1 cellular context compared by ENCODE assay signal in genomic region chr7:100852048-100852872, GRCh38.
TF ChIP-seq lines count a peak whose summit lies in the region.

Gene SLC12A9, plus strand, starts transcription at chr7:100852713. Its CDS starts 1,485 bp downstream, at chr7:100854198.

TF ChIP-seq in K562, 482 proteins besides CTCF, POLR2A, EP300 and RAD21 (continued from another document and continues in another):
- TF ChIP-seq, protein P1, sequence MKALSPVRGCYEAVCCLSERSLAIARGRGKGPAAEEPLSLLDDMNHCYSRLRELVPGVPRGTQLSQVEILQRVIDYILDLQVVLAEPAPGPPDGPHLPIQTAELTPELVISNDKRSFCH (CRISPR knock-in tag; IDR thresholded peaks at IDR 0.05), result no peak
- TF ChIP-seq, protein P1 (tag; IDR thresholded peaks at IDR 0.05), result no peak
- TF ChIP-seq PYGO2 (tag; IDR thresholded peaks at IDR 0.05) (no peak), NR3C1 (CRISPR knock-in tag; IDR thresholded peaks at IDR 0.05) (no peak), ZNF583 (CRISPR knock-in tag; IDR thresholded peaks at IDR 0.05) (0 out of 2 replicates have a peak, but pooled peaks have one; percentile 8), MAFG (tag; conservative IDR thresholded peaks at IDR 0.05) (no peak), HDAC1 (IDR thresholded peaks at IDR 0.05) (peak; percentile 95 to 100), SRF (CRISPR knock-in tag; IDR thresholded peaks at IDR 0.05) (peak in 1 of 2 experiments; percentile 93; a peak in 1 of 4 replicates), PTRF (tag; IDR thresholded peaks at IDR 0.05) (no peak), NRF1 (conservative IDR thresholded peaks at IDR 0.05 in 1 of 2, IDR thresholded peaks at IDR 0.05 in 1 of 2) (peak; percentile 84 to 86), ZNF263 (CRISPR knock-in tag; IDR thresholded peaks at IDR 0.05; ENCODE audit: borderline replicate concordance) (peak; percentile 92), ZNF561 (CRISPR knock-in tag; conservative IDR thresholded peaks at IDR 0.05) (no peak), CCNT2 (IDR thresholded peaks at IDR 0.05; ENCODE audit: borderline replicate concordance, extremely low read depth, insufficient read length, low read depth, low read length) (peak; percentile 20), ATF1 (CRISPR knock-in tag; IDR thresholded peaks at IDR 0.05) (no peak), ATF1 (tag; IDR thresholded peaks at IDR 0.05) (peak; percentile 81), NEUROD1 (IDR thresholded peaks at IDR 0.05; ENCODE audit: borderline replicate concordance, low read depth, low read length, partially characterized antibody) (no peak), IFI16 (CRISPR knock-in tag; IDR thresholded peaks at IDR 0.05) (no peak), HCFC1 (IDR thresholded peaks at IDR 0.05; ENCODE audit: low read depth, low read length) (no peak; the same call in 1 of the 2 replicates), ZNF146 (CRISPR knock-in tag; IDR thresholded peaks at IDR 0.05; ENCODE audit: unreplicated experiment) (no peak), TCF3 (CRISPR knock-in tag; IDR thresholded peaks at IDR 0.05) (no peak; the same call in 1 of the 2 replicates), ATF2 (CRISPR knock-in tag; IDR thresholded peaks at IDR 0.05) (no peak), NCOR1 (IDR thresholded peaks at IDR 0.05) (no peak), ZNF408 (CRISPR knock-in tag; IDR thresholded peaks at IDR 0.05; ENCODE audit: low read depth) (no peak), NFYB (IDR thresholded peaks at IDR 0.05; ENCODE audit: extremely low read depth, insufficient read length) (peak; percentile 81), FOXP1 (CRISPR knock-in tag; IDR thresholded peaks at IDR 0.05) (peak; percentile 49; the same call in 1 of the 2 replicates), STAG1 (CRISPR knock-in tag; IDR thresholded peaks at IDR 0.05; ENCODE audit: borderline replicate concordance) (peak; percentile 93), HNRNPK (IDR thresholded peaks at IDR 0.05; ENCODE audit: low read depth, low read length, poor library complexity, severe bottlenecking) (no peak), MLX (CRISPR knock-in tag; conservative IDR thresholded peaks at IDR 0.05) (no peak), ZBTB2 (IDR thresholded peaks at IDR 0.05) (peak; percentile 67), ZNF197 (CRISPR knock-in tag; IDR thresholded peaks at IDR 0.05; ENCODE audit: low read depth) (no peak), TFAP4 (CRISPR knock-in tag; IDR thresholded peaks at IDR 0.05; ENCODE audit: borderline replicate concordance) (peak; percentile 82; the same call in 1 of the 2 replicates), MEIS2 (IDR thresholded peaks at IDR 0.05; ENCODE audit: partially characterized antibody) (no peak), ZNF449 (CRISPR knock-in tag; IDR thresholded peaks at IDR 0.05) (no peak), ATF3 (IDR thresholded peaks at IDR 0.05) (no peak), ATF3 (CRISPR knock-in tag; conservative IDR thresholded peaks at IDR 0.05) (peak; percentile 75), ETV6 (IDR thresholded peaks at IDR 0.05; ENCODE audit: borderline replicate concordance in 1 of 2, low read depth in 2 of 2, low read length in 1 of 2) (no peak), ETV6 (CRISPR knock-in tag; IDR thresholded peaks at IDR 0.05; ENCODE audit: borderline replicate concordance) (no peak), HEY1 (CRISPR knock-in tag; IDR thresholded peaks at IDR 0.05; ENCODE audit: borderline replicate concordance) (no peak), RHOXF2B (CRISPR knock-in tag; conservative IDR thresholded peaks at IDR 0.05) (no peak), ZNF77 (CRISPR knock-in tag; IDR thresholded peaks at IDR 0.05) (no peak), ZNF124 (CRISPR knock-in tag; IDR thresholded peaks at IDR 0.05) (no peak), ZZZ3 (IDR thresholded peaks at IDR 0.05) (no peak), KLF10 (CRISPR knock-in tag; IDR thresholded peaks at IDR 0.05) (no peak), NELFE (IDR thresholded peaks at IDR 0.05; ENCODE audit: insufficient read depth, insufficient read length) (no peak), FOSL1 (tag; conservative IDR thresholded peaks at IDR 0.05) (peak; percentile 34; the same call in 1 of the 2 replicates), ZNF740 (CRISPR knock-in tag; IDR thresholded peaks at IDR 0.05) (peak; percentile 7; the same call in 1 of the 2 replicates), ZNF740 (tag; IDR thresholded peaks at IDR 0.05) (no peak; a peak in 1 of 4 replicates), GATA2 (CRISPR knock-in tag; IDR thresholded peaks at IDR 0.05) (no peak), ZNF316 (IDR thresholded peaks at IDR 0.05) (no peak), THRA (IDR thresholded peaks at IDR 0.05) (no peak)
- TF ChIP-seq, protein P2, sequence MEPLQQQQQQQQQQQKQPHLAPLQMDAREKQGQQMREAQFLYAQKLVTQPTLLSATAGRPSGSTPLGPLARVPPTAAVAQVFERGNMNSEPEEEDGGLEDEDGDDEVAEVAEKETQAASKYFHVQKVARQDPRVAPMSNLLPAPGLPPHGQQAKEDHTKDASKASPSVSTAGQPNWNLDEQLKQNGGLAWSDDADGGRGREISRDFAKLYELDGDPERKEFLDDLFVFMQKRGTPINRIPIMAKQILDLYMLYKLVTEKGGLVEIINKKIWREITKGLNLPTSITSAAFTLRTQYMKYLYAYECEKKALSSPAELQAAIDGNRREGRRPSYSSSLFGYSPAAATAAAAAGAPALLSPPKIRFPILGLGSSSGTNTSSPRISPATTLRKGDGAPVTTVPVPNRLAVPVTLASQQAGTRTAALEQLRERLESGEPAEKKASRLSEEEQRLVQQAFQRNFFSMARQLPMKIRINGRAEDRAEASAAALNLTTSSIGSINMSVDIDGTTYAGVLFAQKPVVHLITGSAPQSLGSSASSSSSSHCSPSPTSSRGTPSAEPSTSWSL (CRISPR knock-in tag; IDR thresholded peaks at IDR 0.05; ENCODE audit: borderline replicate concordance), result no peak
- TF ChIP-seq, protein P3, sequence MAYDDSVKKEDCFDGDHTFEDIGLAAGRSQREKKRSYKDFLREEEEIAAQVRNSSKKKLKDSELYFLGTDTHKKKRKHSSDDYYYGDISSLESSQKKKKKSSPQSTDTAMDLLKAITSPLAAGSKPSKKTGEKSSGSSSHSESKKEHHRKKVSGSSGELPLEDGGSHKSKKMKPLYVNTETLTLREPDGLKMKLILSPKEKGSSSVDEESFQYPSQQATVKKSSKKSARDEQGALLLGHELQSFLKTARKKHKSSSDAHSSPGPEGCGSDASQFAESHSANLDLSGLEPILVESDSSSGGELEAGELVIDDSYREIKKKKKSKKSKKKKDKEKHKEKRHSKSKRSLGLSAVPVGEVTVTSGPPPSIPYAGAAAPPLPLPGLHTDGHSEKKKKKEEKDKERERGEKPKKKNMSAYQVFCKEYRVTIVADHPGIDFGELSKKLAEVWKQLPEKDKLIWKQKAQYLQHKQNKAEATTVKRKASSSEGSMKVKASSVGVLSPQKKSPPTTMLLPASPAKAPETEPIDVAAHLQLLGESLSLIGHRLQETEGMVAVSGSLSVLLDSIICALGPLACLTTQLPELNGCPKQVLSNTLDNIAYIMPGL (CRISPR knock-in tag; IDR thresholded peaks at IDR 0.05), result peak; percentile 74; the same call in 1 of the 2 replicates
- TF ChIP-seq, protein P4, sequence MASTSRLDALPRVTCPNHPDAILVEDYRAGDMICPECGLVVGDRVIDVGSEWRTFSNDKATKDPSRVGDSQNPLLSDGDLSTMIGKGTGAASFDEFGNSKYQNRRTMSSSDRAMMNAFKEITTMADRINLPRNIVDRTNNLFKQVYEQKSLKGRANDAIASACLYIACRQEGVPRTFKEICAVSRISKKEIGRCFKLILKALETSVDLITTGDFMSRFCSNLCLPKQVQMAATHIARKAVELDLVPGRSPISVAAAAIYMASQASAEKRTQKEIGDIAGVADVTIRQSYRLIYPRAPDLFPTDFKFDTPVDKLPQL (IDR thresholded peaks at IDR 0.05; ENCODE audit: extremely low read depth, insufficient read length), result no peak
- TF ChIP-seq, protein P5, sequence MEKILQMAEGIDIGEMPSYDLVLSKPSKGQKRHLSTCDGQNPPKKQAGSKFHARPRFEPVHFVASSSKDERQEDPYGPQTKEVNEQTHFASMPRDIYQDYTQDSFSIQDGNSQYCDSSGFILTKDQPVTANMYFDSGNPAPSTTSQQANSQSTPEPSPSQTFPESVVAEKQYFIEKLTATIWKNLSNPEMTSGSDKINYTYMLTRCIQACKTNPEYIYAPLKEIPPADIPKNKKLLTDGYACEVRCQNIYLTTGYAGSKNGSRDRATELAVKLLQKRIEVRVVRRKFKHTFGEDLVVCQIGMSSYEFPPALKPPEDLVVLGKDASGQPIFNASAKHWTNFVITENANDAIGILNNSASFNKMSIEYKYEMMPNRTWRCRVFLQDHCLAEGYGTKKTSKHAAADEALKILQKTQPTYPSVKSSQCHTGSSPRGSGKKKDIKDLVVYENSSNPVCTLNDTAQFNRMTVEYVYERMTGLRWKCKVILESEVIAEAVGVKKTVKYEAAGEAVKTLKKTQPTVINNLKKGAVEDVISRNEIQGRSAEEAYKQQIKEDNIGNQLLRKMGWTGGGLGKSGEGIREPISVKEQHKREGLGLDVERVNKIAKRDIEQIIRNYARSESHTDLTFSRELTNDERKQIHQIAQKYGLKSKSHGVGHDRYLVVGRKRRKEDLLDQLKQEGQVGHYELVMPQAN (IDR thresholded peaks at IDR 0.05; ENCODE audit: borderline replicate concordance), result peak; percentile 100
